In the genomic region with DNA sequence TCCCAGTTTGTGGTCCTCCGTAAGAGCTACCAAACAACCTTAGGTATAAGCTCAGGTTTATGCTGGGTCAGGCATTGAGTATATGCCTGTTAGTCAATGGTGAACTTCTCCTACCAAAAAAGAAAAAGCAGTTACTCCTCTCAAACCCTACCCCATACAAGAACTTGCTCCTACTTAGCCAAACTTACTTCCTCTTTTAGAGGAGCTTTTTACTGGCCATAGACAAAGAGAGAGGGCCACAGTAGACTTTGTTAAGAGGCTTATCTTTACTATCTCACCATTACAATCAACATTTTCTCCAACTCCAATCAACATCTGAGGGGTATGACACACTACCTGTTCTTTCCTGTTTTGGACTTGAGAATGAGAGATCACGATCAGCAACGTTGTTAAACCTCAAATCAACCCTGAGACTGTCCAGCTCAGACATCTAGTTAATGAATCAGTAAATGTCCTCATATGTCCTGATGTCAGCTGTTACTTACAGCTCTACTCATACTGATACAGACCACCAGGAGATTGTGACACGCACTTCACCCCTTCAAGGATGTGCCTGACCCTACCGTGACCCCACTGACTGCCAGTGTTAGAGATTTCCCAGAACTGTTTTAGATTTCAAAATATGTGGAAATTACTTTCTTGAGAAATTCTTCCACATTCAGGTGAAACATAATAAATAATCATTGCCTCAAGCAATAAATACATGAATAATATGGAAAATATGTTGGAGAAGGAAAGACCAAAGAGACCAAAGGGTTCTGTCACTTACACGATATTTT, we compare ENCODE assay signal across 8 cellular contexts. TPM values are rescaled to one million over a fixed set of nuclear protein-coding genes. Genes with fewer than 3 reads are reported as not detected.
DNase-seq lines count a peak whose midpoint lies in the region; ATAC-seq, FAIRE-seq and TF ChIP-seq lines count a peak whose summit lies in the region.

No MANE protein-coding gene starts in this region.

- intact Hi-C loops in HCT116 (cut with micrococcal nuclease): no loop called here
- intact Hi-C loops in esophagus muscularis mucosa (cut with DNase I): no loop called here

- H3K4me2 ChIP-seq in HCT116 (ENCODE audit: low read length): no peak overlapping the region
- no peak overlapping the region for H3K4me2 ChIP-seq in hepatocyte

- H3K9me3 ChIP-seq in HCT116 (ENCODE audit: control insufficient read depth in 1 of 2, insufficient read depth in 1 of 2, low read depth in 1 of 2, low read length in 2 of 2) (no peaks in the 10 kb centered on the region), hepatocyte (ENCODE audit: low read depth) (no peaks in the 10 kb centered on the region), esophagus muscularis mucosa (no peaks in the 10 kb centered on the region)

- CTCF ChIA-PET in HCT116 (lab: Charles Lee): no interaction called here

- no peak for TF ChIP-seq EP300 in esophagus muscularis mucosa (IDR thresholded peaks at IDR 0.05)

- no peak for TF ChIP-seq RAD21 in HCT116 (IDR thresholded peaks at IDR 0.05; ENCODE audit: low read depth)

- FAIRE-seq in D721Med (lab: Jason Lieb, UNC): no peak

- WGBS in hepatocyte (ENCODE audit: low lambda C conversion rate, missing lambda C conversion rate): 53% methylated on average over 6 of the region's 6 CpGs
- WGBS in esophagus muscularis mucosa: 53% methylated on average over 6 of the region's 6 CpGs

- H2AFZ ChIP-seq in HCT116 (ENCODE audit: low read depth, low read length, poor library complexity, severe bottlenecking): peak overlapping the region; percentile 2
- no peak overlapping the region for H2AFZ ChIP-seq in hepatocyte

- H3K36me3 ChIP-seq in HCT116 (ENCODE audit: control insufficient read depth in 1 of 2, insufficient read depth in 2 of 2, low read length in 2 of 2) (no peaks in the 10 kb centered on the region), hepatocyte (replicated peaks; ENCODE audit: insufficient read depth, low read depth) (no peaks in the 10 kb centered on the region), esophagus muscularis mucosa (no peaks in the 10 kb centered on the region)

- no TSS peak for BruUV-seq in HCT116 (replicated peaks; lab: Mats Ljungman, UMichigan)

- H3K4me1 ChIP-seq in HCT116 (ENCODE audit: control insufficient read depth in 1 of 2, insufficient read depth in 2 of 2, low read length in 2 of 2) (peaks cover 4 to 27% of the 10 kb centered on the region in 2 experiments; a peak in 2 of 4 replicates), hepatocyte (ENCODE audit: insufficient read depth) (no peaks in the 10 kb centered on the region), esophagus muscularis mucosa (peaks cover 0 to 9% (median 3%) of the 10 kb centered on the region in 4 donors)

- POLR2A ChIA-PET in HCT116 (lab: Charles Lee): no interaction called here

- RAD21 ChIA-PET in HCT116 (lab: Charles Lee; ENCODE audit: low non-redundant PET in 1 of 2, low total read pairs in 2 of 2, uncharacterized antibody in 2 of 2, unreplicated experiment in 2 of 2): no interaction called here

- no peaks in the 10 kb centered on the region for H3K27me3 ChIP-seq in HCT116 (ENCODE audit: insufficient read depth, low read length)
- H3K27me3 ChIP-seq in hepatocyte: no peaks in the 10 kb centered on the region
- no peaks in the 10 kb centered on the region for H3K27me3 ChIP-seq in esophagus muscularis mucosa

- H3K79me2 ChIP-seq in HCT116 (ENCODE audit: insufficient read depth, low read length) (no peaks in the 10 kb centered on the region), hepatocyte (no peaks in the 10 kb centered on the region)

- in situ Hi-C loops in G401 (cut with HindIII; ENCODE audit: low sequenced_read_pairs): no loop called here

- H3K9ac ChIP-seq in HCT116 (ENCODE audit: low read length): no peak overlapping the region

- no peak overlapping the region for H3K4me3 ChIP-seq in HCT116 (replicated peaks in 1 of 2; ENCODE audit: low read depth in 1 of 2, low read length in 2 of 2)
- H3K4me3 ChIP-seq in hepatocyte: no peak overlapping the region
- no peak overlapping the region for H3K4me3 ChIP-seq in esophagus muscularis mucosa

- no peaks in the 10 kb centered on the region for H4K20me1 ChIP-seq in HCT116 (ENCODE audit: insufficient read depth)
- H4K20me1 ChIP-seq in hepatocyte (ENCODE audit: insufficient read depth, poor library complexity, severe bottlenecking): no peaks in the 10 kb centered on the region

- peak; percentile 41 for DNase-seq in GF-D8 (lab: John Stamatoyannopoulos, UW)
- no peak for DNase-seq in HCT116 (ENCODE audit: low read depth, low spot score)
- DNase-seq in SK-N-DZ (ENCODE audit: low spot score): peak; percentile 75
- peak; percentile 10 for DNase-seq in hepatocyte (ENCODE audit: low spot score)
- DNase-seq in esophagus muscularis mucosa (ENCODE audit: extremely low spot score): no peak
- DNase-seq in G401 (ENCODE audit: low spot score): no peak
- DNase-seq in D721Med (ENCODE audit: insufficient read length, low spot score): no peak
- DNase-seq in cortex of kidney (lab: John Stamatoyannopoulos, UW): no peak

- no peak overlapping the region for H3K27ac ChIP-seq in HCT116 (ENCODE audit: low read depth, low read length)
- peak overlapping the region; percentile 3 for H3K27ac ChIP-seq in hepatocyte
- H3K27ac ChIP-seq in esophagus muscularis mucosa (replicated peaks in 1 of 4): no peak overlapping the region

- ATAC-seq in HCT116: no peak

- TF ChIP-seq CTCF in HCT116 (IDR thresholded peaks at IDR 0.05 in 2 of 3, conservative IDR thresholded peaks at IDR 0.05 in 1 of 3; ENCODE audit: borderline replicate concordance in 1 of 3, insufficient read depth in 1 of 3, low read depth in 2 of 3, low read length in 2 of 3) (no peak), hepatocyte (IDR thresholded peaks at IDR 0.05; ENCODE audit: poor library complexity) (no peak), esophagus muscularis mucosa (IDR thresholded peaks at IDR 0.05) (no peak), D721Med (IDR thresholded peaks at IDR 0.05; ENCODE audit: insufficient read depth, missing control alignments) (no peak)

- no peaks in the 10 kb centered on the region for H3K9me2 ChIP-seq in HCT116 (ENCODE audit: insufficient read depth)
- no peaks in the 10 kb centered on the region for H3K9me2 ChIP-seq in hepatocyte (replicated peaks; ENCODE audit: insufficient read depth)

- TF ChIP-seq POLR2A in HCT116 (IDR thresholded peaks at IDR 0.05; ENCODE audit: borderline replicate concordance, extremely low read depth, insufficient read depth, insufficient read length) (no peak), esophagus muscularis mucosa (IDR thresholded peaks at IDR 0.05; ENCODE audit: low read depth) (no peak)

TF ChIP-seq in HCT116, 20 proteins besides CTCF, POLR2A, EP300 and RAD21:
- TF ChIP-seq POLR2AphosphoS5 (IDR thresholded peaks at IDR 0.05; ENCODE audit: low read depth, low read length) (no peak), EZH2 (IDR thresholded peaks at IDR 0.05) (no peak), EZH2phosphoT487 (IDR thresholded peaks at IDR 0.05; ENCODE audit: borderline replicate concordance) (no peak), YY1 (IDR thresholded peaks at IDR 0.05; ENCODE audit: extremely low read depth, insufficient replicate concordance, low read depth, low read length) (no peak), FOSL1 (IDR thresholded peaks at IDR 0.05; ENCODE audit: low read depth) (no peak)
- TF ChIP-seq, protein P1, sequence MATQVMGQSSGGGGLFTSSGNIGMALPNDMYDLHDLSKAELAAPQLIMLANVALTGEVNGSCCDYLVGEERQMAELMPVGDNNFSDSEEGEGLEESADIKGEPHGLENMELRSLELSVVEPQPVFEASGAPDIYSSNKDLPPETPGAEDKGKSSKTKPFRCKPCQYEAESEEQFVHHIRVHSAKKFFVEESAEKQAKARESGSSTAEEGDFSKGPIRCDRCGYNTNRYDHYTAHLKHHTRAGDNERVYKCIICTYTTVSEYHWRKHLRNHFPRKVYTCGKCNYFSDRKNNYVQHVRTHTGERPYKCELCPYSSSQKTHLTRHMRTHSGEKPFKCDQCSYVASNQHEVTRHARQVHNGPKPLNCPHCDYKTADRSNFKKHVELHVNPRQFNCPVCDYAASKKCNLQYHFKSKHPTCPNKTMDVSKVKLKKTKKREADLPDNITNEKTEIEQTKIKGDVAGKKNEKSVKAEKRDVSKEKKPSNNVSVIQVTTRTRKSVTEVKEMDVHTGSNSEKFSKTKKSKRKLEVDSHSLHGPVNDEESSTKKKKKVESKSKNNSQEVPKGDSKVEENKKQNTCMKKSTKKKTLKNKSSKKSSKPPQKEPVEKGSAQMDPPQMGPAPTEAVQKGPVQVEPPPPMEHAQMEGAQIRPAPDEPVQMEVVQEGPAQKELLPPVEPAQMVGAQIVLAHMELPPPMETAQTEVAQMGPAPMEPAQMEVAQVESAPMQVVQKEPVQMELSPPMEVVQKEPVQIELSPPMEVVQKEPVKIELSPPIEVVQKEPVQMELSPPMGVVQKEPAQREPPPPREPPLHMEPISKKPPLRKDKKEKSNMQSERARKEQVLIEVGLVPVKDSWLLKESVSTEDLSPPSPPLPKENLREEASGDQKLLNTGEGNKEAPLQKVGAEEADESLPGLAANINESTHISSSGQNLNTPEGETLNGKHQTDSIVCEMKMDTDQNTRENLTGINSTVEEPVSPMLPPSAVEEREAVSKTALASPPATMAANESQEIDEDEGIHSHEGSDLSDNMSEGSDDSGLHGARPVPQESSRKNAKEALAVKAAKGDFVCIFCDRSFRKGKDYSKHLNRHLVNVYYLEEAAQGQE (IDR thresholded peaks at IDR 0.05; ENCODE audit: low read depth): no peak

RNA-seq across cellular contexts. Expression of a gene that starts 18.4 kb away (rescaled TPM):
- 21.1 TPM for total RNA-seq in HCT116 (2021; ENCODE audit: unreplicated experiment)
- polyA plus RNA-seq in HCT116 (2012): 7.3 and 9.7 TPM in 2 replicates
- 12.2 and 13.5 TPM in 2 replicates for polyA plus RNA-seq in SK-N-DZ (2014; cell fraction: cytosol; rRNA removed)
- polyA plus RNA-seq in SK-N-DZ (2014; cell fraction: nucleus; rRNA removed): 13.6 and 16.7 TPM in 2 replicates
- total RNA-seq in hepatocyte: 17.1 and 24.3 TPM in 2 replicates
- polyA plus RNA-seq in hepatocyte: 14.8 and 17.0 TPM in 2 replicates
- total RNA-seq in esophagus muscularis mucosa: 100 to 1,000 TPM in 1 of 4 donors, 10 to 100 TPM in 3; 23.2 to 145 (median 30.1) TPM
- total RNA-seq in G401 (2014; rRNA removed; shearing (Covaris generic)): 91.0 and 93.8 TPM in 2 replicates

Comparison
In these comparisons a context has a peak if more than half of its experiments do, and no peak if none do; other contexts are left out.
1. DNase-seq: peak in GF-D8 (single experiment), SK-N-DZ (single experiment) and hepatocyte (single experiment); none in HCT116 (single experiment), esophagus muscularis mucosa (single experiment), G401 (single experiment), D721Med (single experiment) and cortex of kidney (single experiment).